8 cellular contexts compared by ENCODE assay signal in genomic region chr2:218230882-218231281, GRCh38. TPM values are rescaled to one million over a fixed set of nuclear protein-coding genes. Genes with fewer than 3 reads are reported as not detected.
A peak's percentile ranks its signal among the peaks of the same experiment; 100 is the strongest.
DNase-seq lines count a peak whose midpoint lies in the region; ATAC-seq and TF ChIP-seq lines count a peak whose summit lies in the region.

No MANE protein-coding gene starts in this region.

- H3K4me1 Mint-ChIP-seq in activated CD4-positive, alpha-beta T cell treated with anti-CD3 and anti-CD28 coated beads, Interleukin-2, amount 10 ng/mL, durations not matched to agents 7 days and 5 days, result peaks cover 58% of the 10 kb centered on the region
- peaks cover 71 to 82% of the 10 kb centered on the region in 2 donors for H3K4me1 Mint-ChIP-seq in immature natural killer cell

- peak overlapping the region; percentile 7 for H3K4me3 Mint-ChIP-seq in activated CD4-positive, alpha-beta T cell treated with anti-CD3 and anti-CD28 coated beads, Interleukin-2, amount 10 ng/mL, durations not matched to agents 7 days and 5 days
- H3K4me3 Mint-ChIP-seq in immature natural killer cell, result peak overlapping the region; percentile 75 to 85 (median 82)

- H3K27ac Mint-ChIP-seq in activated CD4-positive, alpha-beta T cell treated with anti-CD3 and anti-CD28 coated beads, Interleukin-2, amount 10 ng/mL, durations not matched to agents 7 days and 5 days, result peak overlapping the region; percentile 84
- peak overlapping the region; percentile 86 to 97 (median 93) for H3K27ac Mint-ChIP-seq in immature natural killer cell

- POLR2A ChIA-PET in BJ (lab: Charles Lee), result no interaction called here
- POLR2A ChIA-PET in activated CD4-positive, alpha-beta T cell treated with anti-CD3 and anti-CD28 coated beads, Interleukin-2, amount 10 ng/mL, durations not matched to agents 7 days and 5 days (lab: Charles Lee), result interaction anchor here (0.6 to 1.4 kb wide), 3 partner anchors 10 to 61 kb away, joined by 4 to 7 read pairs (median 5); no protein-coding TSS in a partner anchor

- no peak for DNase-seq in BJ (ENCODE audit: low read depth)
- peak; percentile 38 for DNase-seq in activated CD4-positive, alpha-beta T cell treated with anti-CD3 and anti-CD28 coated beads, Interleukin-2, amount 10 ng/mL, durations not matched to agents 7 days and 5 days
- peak; percentile 79 to 81 (median 80) for DNase-seq in immature natural killer cell
- DNase-seq in cerebellar cortex (ENCODE audit: low spot score), result no peak
- DNase-seq in NCI-H187 treated with DMSO at 0.1 percent for 48 hours (lab: John Stamatoyannopoulos, UW), result no peak
- no peak for DNase-seq in C1 segment of cervical spinal cord (lab: John Stamatoyannopoulos, UW)

- H3K4me3 ChIP-seq in BJ (ENCODE audit: low read depth, low read length), result no peak overlapping the region

- no peaks in the 10 kb centered on the region for H3K27me3 ChIP-seq in BJ (ENCODE audit: control insufficient read depth, insufficient read depth, low read length)

- H3K9me3 Mint-ChIP-seq in activated CD4-positive, alpha-beta T cell treated with anti-CD3 and anti-CD28 coated beads, Interleukin-2, amount 10 ng/mL, durations not matched to agents 7 days and 5 days, result no peaks in the 10 kb centered on the region
- H3K9me3 Mint-ChIP-seq in immature natural killer cell, result no peaks in the 10 kb centered on the region

- peaks cover 29% of the 10 kb centered on the region for H3K36me3 ChIP-seq in BJ (ENCODE audit: control insufficient read depth, insufficient read depth, low read length)

- no peaks in the 10 kb centered on the region for H3K27me3 Mint-ChIP-seq in activated CD4-positive, alpha-beta T cell treated with anti-CD3 and anti-CD28 coated beads, Interleukin-2, amount 10 ng/mL, durations not matched to agents 7 days and 5 days
- H3K27me3 Mint-ChIP-seq in immature natural killer cell (ENCODE audit: low read depth in 3 of 3), result peaks cover 7 to 23% (median 16%) of the 10 kb centered on the region in 3 donors

- ATAC-seq in GM18870 (IDR thresholded peaks at IDR 0.05; ENCODE audit: unreplicated experiment) (peak; percentile 66), HG03354 (IDR thresholded peaks at IDR 0.05; ENCODE audit: poor library complexity, severe bottlenecking, unreplicated experiment) (peak; percentile 85)

- peaks cover 82% of the 10 kb centered on the region for H3K36me3 Mint-ChIP-seq in activated CD4-positive, alpha-beta T cell treated with anti-CD3 and anti-CD28 coated beads, Interleukin-2, amount 10 ng/mL, durations not matched to agents 7 days and 5 days (ENCODE audit: low read depth)
- peaks cover 30 to 66% (median 30%) of the 10 kb centered on the region in 3 donors for H3K36me3 Mint-ChIP-seq in immature natural killer cell

- TF ChIP-seq CTCF in BJ (IDR thresholded peaks at IDR 0.05; ENCODE audit: insufficient read depth, low read depth, low read length), result 0 out of 2 replicates have a peak, but pooled peaks have one; percentile 6

- CTCF ChIA-PET in BJ (lab: Yijun Ruan, JAX), result interaction anchor here (0.6 to 3.7 kb wide), 5 partner anchors 8 to 40 kb away, joined by 3 to 12 read pairs (median 3); no protein-coding TSS in a partner anchor
- CTCF ChIA-PET in activated CD4-positive, alpha-beta T cell treated with anti-CD3 and anti-CD28 coated beads, Interleukin-2, amount 10 ng/mL, durations not matched to agents 7 days and 5 days (lab: Charles Lee), result interaction anchor here (0.5 to 3.0 kb wide), 11 partner anchors 9 to 646 kb away, joined by 3 to 17 read pairs (median 8); partner anchors contain the start of gene CXCR1

RNA-seq across cellular contexts. Expression of gene ARPC2, which starts 13.9 kb away (rescaled TPM):
- polyA plus RNA-seq in BJ (2011; rRNA removed) (699 and 831 TPM in 2 replicates), immature natural killer cell (1,000 to 10,000 TPM; 1,394 to 2,060 (median 1,454) TPM)
- 271 and 382 TPM in 2 replicates for polyA minus RNA-seq in BJ (2011; rRNA and poly(A)+ RNA removed)
- total RNA-seq in activated CD4-positive, alpha-beta T cell treated with anti-CD3 and anti-CD28 coated beads, Interleukin-2, amount 10 ng/mL, durations not matched to agents 7 days and 5 days, result 100 to 1,000 TPM; 708 to 729 TPM

RNA-seq across cellular contexts. Expression of gene GPBAR1, which starts 29.9 kb away (rescaled TPM):
- polyA plus RNA-seq in BJ (2011; rRNA removed), result 0.04 TPM in 1 of 2 replicates, not detected in the other
- 0.19 TPM in 1 of 2 replicates, not detected in the other for polyA minus RNA-seq in BJ (2011; rRNA and poly(A)+ RNA removed)
- total RNA-seq in activated CD4-positive, alpha-beta T cell treated with anti-CD3 and anti-CD28 coated beads, Interleukin-2, amount 10 ng/mL, durations not matched to agents 7 days and 5 days, result 1 to 10 TPM; 1.0 to 1.2 TPM
- polyA plus RNA-seq in immature natural killer cell, result 1 to 10 TPM in 1 of 3 donors, under 1 TPM in 2; 0.19 to 2.9 (median 0.22) TPM

RNA-seq across cellular contexts. Expression of gene AAMP, which starts 39.1 kb away (rescaled TPM):
- polyA plus RNA-seq in BJ (2011; rRNA removed), result 65.1 and 84.9 TPM in 2 replicates
- polyA minus RNA-seq in BJ (2011; rRNA and poly(A)+ RNA removed), result 42.2 and 49.7 TPM in 2 replicates
- total RNA-seq in activated CD4-positive, alpha-beta T cell treated with anti-CD3 and anti-CD28 coated beads, Interleukin-2, amount 10 ng/mL, durations not matched to agents 7 days and 5 days, result 10 to 100 TPM; 42.3 to 51.1 TPM
- 100 to 1,000 TPM in 2 of 3 donors, 10 to 100 TPM in 1; 71.8 to 158 (median 101) TPM for polyA plus RNA-seq in immature natural killer cell

RNA-seq across cellular contexts. Expression of gene PNKD, which starts 39.4 kb away (rescaled TPM):
- polyA plus RNA-seq in BJ (2011; rRNA removed) (44.5 and 54.5 TPM in 2 replicates), immature natural killer cell (100 to 1,000 TPM in 1 of 3 donors, 10 to 100 TPM in 2; 96.3 to 145 (median 98.9) TPM)
- polyA minus RNA-seq in BJ (2011; rRNA and poly(A)+ RNA removed), result 10.9 and 16.9 TPM in 2 replicates
- 10 to 100 TPM; 34.0 to 39.1 TPM for total RNA-seq in activated CD4-positive, alpha-beta T cell treated with anti-CD3 and anti-CD28 coated beads, Interleukin-2, amount 10 ng/mL, durations not matched to agents 7 days and 5 days

Comparison
In these comparisons a context has a peak if more than half of its experiments do, and no peak if none do; other contexts are left out.
1. DNase-seq: peak in activated CD4-positive, alpha-beta T cell treated with anti-CD3 and anti-CD28 coated beads, Interleukin-2, amount 10 ng/mL, durations not matched to agents 7 days and 5 days (single experiment) and immature natural killer cell (3 of 3); none in BJ (single experiment), cerebellar cortex (single experiment), NCI-H187 treated with DMSO at 0.1 percent for 48 hours (single experiment) and C1 segment of cervical spinal cord (0 of 14).